In the genomic region with DNA sequence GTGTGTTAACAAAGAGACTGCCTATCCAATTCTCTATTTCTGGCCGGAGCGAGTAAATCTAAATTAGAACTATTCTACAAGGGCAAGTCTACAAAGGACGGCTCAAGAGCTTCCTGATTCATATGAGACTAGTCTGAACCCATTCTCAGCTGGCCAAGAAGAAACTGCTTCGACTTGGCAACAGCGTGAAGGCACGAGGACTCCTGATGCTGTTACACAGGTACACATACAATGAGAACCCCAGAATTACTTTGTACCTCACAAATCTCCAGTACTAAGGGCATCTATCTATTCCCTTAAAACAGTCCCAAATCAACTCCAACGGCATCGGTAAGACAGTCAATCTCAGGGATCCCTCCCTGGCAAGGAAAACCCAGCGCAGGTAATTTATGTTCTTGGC, we compare ENCODE assay signal across 1 cellular context.
TF ChIP-seq lines count a peak whose summit lies in the region.

No MANE protein-coding gene starts in this region.

TF ChIP-seq in H1, 55 proteins besides CTCF, POLR2A, EP300 and RAD21 (continued from another document):
- TF ChIP-seq, protein P1, sequence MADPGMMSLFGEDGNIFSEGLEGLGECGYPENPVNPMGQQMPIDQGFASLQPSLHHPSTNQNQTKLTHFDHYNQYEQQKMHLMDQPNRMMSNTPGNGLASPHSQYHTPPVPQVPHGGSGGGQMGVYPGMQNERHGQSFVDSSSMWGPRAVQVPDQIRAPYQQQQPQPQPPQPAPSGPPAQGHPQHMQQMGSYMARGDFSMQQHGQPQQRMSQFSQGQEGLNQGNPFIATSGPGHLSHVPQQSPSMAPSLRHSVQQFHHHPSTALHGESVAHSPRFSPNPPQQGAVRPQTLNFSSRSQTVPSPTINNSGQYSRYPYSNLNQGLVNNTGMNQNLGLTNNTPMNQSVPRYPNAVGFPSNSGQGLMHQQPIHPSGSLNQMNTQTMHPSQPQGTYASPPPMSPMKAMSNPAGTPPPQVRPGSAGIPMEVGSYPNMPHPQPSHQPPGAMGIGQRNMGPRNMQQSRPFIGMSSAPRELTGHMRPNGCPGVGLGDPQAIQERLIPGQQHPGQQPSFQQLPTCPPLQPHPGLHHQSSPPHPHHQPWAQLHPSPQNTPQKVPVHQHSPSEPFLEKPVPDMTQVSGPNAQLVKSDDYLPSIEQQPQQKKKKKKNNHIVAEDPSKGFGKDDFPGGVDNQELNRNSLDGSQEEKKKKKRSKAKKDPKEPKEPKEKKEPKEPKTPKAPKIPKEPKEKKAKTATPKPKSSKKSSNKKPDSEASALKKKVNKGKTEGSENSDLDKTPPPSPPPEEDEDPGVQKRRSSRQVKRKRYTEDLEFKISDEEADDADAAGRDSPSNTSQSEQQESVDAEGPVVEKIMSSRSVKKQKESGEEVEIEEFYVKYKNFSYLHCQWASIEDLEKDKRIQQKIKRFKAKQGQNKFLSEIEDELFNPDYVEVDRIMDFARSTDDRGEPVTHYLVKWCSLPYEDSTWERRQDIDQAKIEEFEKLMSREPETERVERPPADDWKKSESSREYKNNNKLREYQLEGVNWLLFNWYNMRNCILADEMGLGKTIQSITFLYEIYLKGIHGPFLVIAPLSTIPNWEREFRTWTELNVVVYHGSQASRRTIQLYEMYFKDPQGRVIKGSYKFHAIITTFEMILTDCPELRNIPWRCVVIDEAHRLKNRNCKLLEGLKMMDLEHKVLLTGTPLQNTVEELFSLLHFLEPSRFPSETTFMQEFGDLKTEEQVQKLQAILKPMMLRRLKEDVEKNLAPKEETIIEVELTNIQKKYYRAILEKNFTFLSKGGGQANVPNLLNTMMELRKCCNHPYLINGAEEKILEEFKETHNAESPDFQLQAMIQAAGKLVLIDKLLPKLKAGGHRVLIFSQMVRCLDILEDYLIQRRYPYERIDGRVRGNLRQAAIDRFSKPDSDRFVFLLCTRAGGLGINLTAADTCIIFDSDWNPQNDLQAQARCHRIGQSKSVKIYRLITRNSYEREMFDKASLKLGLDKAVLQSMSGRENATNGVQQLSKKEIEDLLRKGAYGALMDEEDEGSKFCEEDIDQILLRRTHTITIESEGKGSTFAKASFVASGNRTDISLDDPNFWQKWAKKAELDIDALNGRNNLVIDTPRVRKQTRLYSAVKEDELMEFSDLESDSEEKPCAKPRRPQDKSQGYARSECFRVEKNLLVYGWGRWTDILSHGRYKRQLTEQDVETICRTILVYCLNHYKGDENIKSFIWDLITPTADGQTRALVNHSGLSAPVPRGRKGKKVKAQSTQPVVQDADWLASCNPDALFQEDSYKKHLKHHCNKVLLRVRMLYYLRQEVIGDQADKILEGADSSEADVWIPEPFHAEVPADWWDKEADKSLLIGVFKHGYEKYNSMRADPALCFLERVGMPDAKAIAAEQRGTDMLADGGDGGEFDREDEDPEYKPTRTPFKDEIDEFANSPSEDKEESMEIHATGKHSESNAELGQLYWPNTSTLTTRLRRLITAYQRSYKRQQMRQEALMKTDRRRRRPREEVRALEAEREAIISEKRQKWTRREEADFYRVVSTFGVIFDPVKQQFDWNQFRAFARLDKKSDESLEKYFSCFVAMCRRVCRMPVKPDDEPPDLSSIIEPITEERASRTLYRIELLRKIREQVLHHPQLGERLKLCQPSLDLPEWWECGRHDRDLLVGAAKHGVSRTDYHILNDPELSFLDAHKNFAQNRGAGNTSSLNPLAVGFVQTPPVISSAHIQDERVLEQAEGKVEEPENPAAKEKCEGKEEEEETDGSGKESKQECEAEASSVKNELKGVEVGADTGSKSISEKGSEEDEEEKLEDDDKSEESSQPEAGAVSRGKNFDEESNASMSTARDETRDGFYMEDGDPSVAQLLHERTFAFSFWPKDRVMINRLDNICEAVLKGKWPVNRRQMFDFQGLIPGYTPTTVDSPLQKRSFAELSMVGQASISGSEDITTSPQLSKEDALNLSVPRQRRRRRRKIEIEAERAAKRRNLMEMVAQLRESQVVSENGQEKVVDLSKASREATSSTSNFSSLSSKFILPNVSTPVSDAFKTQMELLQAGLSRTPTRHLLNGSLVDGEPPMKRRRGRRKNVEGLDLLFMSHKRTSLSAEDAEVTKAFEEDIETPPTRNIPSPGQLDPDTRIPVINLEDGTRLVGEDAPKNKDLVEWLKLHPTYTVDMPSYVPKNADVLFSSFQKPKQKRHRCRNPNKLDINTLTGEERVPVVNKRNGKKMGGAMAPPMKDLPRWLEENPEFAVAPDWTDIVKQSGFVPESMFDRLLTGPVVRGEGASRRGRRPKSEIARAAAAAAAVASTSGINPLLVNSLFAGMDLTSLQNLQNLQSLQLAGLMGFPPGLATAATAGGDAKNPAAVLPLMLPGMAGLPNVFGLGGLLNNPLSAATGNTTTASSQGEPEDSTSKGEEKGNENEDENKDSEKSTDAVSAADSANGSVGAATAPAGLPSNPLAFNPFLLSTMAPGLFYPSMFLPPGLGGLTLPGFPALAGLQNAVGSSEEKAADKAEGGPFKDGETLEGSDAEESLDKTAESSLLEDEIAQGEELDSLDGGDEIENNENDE (IDR thresholded peaks at IDR 0.05; ENCODE audit: insufficient replicate concordance, low read length): no peak
